14 cellular contexts compared by ENCODE assay signal in the genomic region with DNA sequence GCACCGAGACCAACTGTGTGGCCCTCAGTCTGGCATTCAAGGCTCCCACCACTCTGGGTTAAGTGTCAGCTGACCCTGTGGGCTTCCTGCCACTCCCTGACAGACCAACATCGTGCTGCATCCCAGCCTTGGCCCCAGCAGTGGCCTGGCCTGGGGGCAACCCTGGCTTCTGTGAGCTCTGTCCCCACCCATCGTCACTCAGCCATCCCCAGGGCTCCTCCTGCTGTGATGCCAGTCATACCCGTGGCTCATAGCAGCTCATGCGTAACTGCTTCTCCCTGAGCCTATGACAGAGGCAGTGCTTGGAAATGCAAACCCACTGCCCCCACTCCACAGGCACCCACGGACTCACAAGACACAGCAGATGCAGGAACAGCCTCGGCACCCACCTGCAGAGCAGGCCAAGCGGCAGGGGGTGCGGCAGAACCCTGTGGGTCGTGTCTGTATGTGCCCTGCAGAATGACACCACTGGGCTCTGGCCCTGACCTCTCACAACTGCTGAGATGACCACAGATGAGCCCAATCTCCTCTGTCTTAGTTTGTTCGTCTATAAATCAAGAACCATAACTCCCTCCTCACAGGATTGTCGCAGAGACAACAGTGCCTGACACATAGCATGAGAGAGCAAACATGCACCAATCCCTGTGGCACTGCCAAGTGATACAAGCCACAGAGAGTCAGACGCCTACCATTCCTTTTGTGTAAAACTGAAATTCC. TPM values are rescaled to one million over a fixed set of nuclear protein-coding genes. Genes with fewer than 3 reads are reported as not detected.
DNase-seq lines count a peak whose midpoint lies in the region; ATAC-seq, FAIRE-seq and TF ChIP-seq lines count a peak whose summit lies in the region.
"Had no signal": no experiment of that assay in that cellular context is flagged by ENCODE, and none has a peak within 500 bp of the region (broad histone marks: within the 10 kb centered on the region; RNA-seq: fewer than 3 reads in every experiment).

No MANE protein-coding gene starts in this region.

- peaks cover 1% of the 10 kb centered on the region for H3K36me3 Mint-ChIP-seq in activated CD8-positive, alpha-beta memory T cell treated with anti-CD3 and anti-CD28 coated beads, Interleukin-2, amount 10 ng/mL, durations not matched to agents 7 days and 5 days
- peaks cover 7% of the 10 kb centered on the region for H3K36me3 Mint-ChIP-seq in activated B cell treated with CpG ODN at 0.5 μM for 24 hours (ENCODE audit: low read depth)
- H3K36me3 Mint-ChIP-seq: activated naive CD8-positive, alpha-beta T cell treated with anti-CD3 and anti-CD28 coated beads, Interleukin-2, amount 10 ng/mL, durations not matched to agents 7 days and 5 days had no signal

- H3K9ac ChIP-seq in HepG2 (ENCODE audit: insufficient read depth, low read depth, low read length) (peak overlapping the region; percentile 53), stomach smooth muscle (ENCODE audit: low read length in 2 of 2) (no peak overlapping the region)

- POLR2A ChIA-PET in activated B cell treated with CpG ODN at 0.5 μM for 24 hours (lab: Charles Lee), result interaction anchor here (0.6 kb wide), 1 partner anchor 11 kb away, joined by 3 read pairs; no protein-coding TSS in a partner anchor
- POLR2A ChIA-PET in HepG2 (lab: Yijun Ruan, JAX), result interaction anchor here (0.9 to 2.9 kb wide), 10 partner anchors 11 to 99 kb away, joined by 3 to 36 read pairs (median 6); a partner anchor contains a TSS

- no peak for ATAC-seq in activated CD8-positive, alpha-beta memory T cell treated with anti-CD3 and anti-CD28 coated beads, Interleukin-2, amount 10 ng/mL, durations not matched to agents 7 days and 5 days
- peak; percentile 55 for ATAC-seq in activated B cell treated with CpG ODN at 0.5 μM for 24 hours (ENCODE audit: low read depth)
- no peak for ATAC-seq in HepG2
- ATAC-seq in body of pancreas, result no peak
- no peak for ATAC-seq in GM21737 (IDR thresholded peaks at IDR 0.05; ENCODE audit: unreplicated experiment)

- peak overlapping the region; percentile 4 for H3K27ac ChIP-seq in HepG2 (ENCODE audit: extremely low read length, insufficient read depth, low read length)
- H3K27ac ChIP-seq in stomach smooth muscle (ENCODE audit: low read length), result peak overlapping the region; percentile 98
- no peak overlapping the region for H3K27ac ChIP-seq in body of pancreas
- H3K27ac ChIP-seq in Peyer's patch, result peak overlapping the region in 1 of 4 donors; percentile 74
- H3K27ac ChIP-seq: tibial artery had no signal

- peaks cover 0 to 4% of the 10 kb centered on the region in 2 experiments; a peak in 2 of 5 replicates for H3K36me3 ChIP-seq in HepG2 (replicated peaks in 1 of 2; ENCODE audit: control insufficient read depth in 1 of 2, insufficient read depth in 2 of 2, low read length in 2 of 2)
- H3K36me3 ChIP-seq in stomach smooth muscle (ENCODE audit: control insufficient read depth in 2 of 2, insufficient read depth in 2 of 2, low read length in 2 of 2), result peaks cover 0 to 1% of the 10 kb centered on the region in 2 donors
- H3K36me3 ChIP-seq in body of pancreas (replicated peaks in 1 of 2; ENCODE audit: insufficient read depth in 1 of 2, low read depth in 2 of 2), result no peaks in the 10 kb centered on the region
- no peaks in the 10 kb centered on the region for H3K36me3 ChIP-seq in Peyer's patch
- H3K36me3 ChIP-seq: tibial artery had no signal

- CTCF ChIA-PET in activated CD8-positive, alpha-beta memory T cell treated with anti-CD3 and anti-CD28 coated beads, Interleukin-2, amount 10 ng/mL, durations not matched to agents 7 days and 5 days (lab: Charles Lee), result interaction anchor here (2.0 to 7.0 kb wide), 3 partner anchors 15 to 23 kb away, joined by 8 to 40 read pairs (median 13); no protein-coding TSS in a partner anchor
- CTCF ChIA-PET in activated B cell treated with CpG ODN at 0.5 μM for 24 hours (lab: Charles Lee) (interaction anchor here (0.8 to 2.2 kb wide), 2 partner anchors 21 to 24 kb away, joined by 3 to 11 read pairs; no protein-coding TSS in a partner anchor), HepG2 (lab: Yijun Ruan, JAX; ENCODE audit: low intra/inter-chr PET ratio, low total read pairs) (interaction anchor here (1.2 to 1.7 kb wide), 3 partner anchors 26 to 99 kb away, joined by 4 to 12 read pairs (median 5); a partner anchor contains a TSS)

- DNase-seq in activated CD8-positive, alpha-beta memory T cell treated with anti-CD3 and anti-CD28 coated beads, Interleukin-2, amount 10 ng/mL, durations not matched to agents 7 days and 5 days, result no peak
- DNase-seq in activated CD8-positive, alpha-beta memory T cell treated with anti-CD3 and anti-CD28 coated beads, Interleukin-2, amount 50 U/mL, for 4 hours, result no peak
- no peak for DNase-seq in activated B cell treated with CpG ODN at 0.5 μM for 24 hours
- DNase-seq in HepG2 (ENCODE audit: low spot score), result no peak
- no peak for DNase-seq in body of pancreas
- no peak for DNase-seq in Peyer's patch
- DNase-seq: activated naive CD8-positive, alpha-beta T cell treated with anti-CD3 and anti-CD28 coated beads, Interleukin-2, amount 10 ng/mL, durations not matched to agents 7 days and 5 days; DMS 273 treated with DMSO at 0.1 percent for 48 hours; NCI-H526 treated with DMSO at 0.1 percent for 48 hours; tibial artery had no signal

- no peak for TF ChIP-seq EP300 in HepG2 (IDR thresholded peaks at IDR 0.05; ENCODE audit: low read depth in 2 of 2, low read length in 2 of 2)
- no peak for TF ChIP-seq EP300 in HepG2 (CRISPR knock-in tag; IDR thresholded peaks at IDR 0.05; ENCODE audit: borderline replicate concordance)

- H3K4me3 ChIP-seq in HepG2 (replicated peaks in 1 of 3; ENCODE audit: insufficient read depth in 1 of 3, low read depth in 2 of 3, low read length in 3 of 3) (no peak overlapping the region), stomach smooth muscle (ENCODE audit: low read length in 2 of 2) (peak overlapping the region in 1 of 2 donors; percentile 65), body of pancreas (no peak overlapping the region), Peyer's patch (no peak overlapping the region)
- H3K4me3 ChIP-seq: tibial artery had no signal

- TF ChIP-seq CTCF in activated B cell treated with CpG ODN at 0.5 μM for 24 hours (IDR thresholded peaks at IDR 0.05), result no peak
- no peak for TF ChIP-seq CTCF in HepG2 (CRISPR knock-in tag; IDR thresholded peaks at IDR 0.05)
- TF ChIP-seq CTCF in body of pancreas (IDR thresholded peaks at IDR 0.05), result no peak
- no peak for TF ChIP-seq CTCF in Peyer's patch (IDR thresholded peaks at IDR 0.05)

- intact Hi-C loops in activated B cell treated with CpG ODN at 0.5 μM for 24 hours (cut with micrococcal nuclease) (no loop called here), HepG2 (cut with micrococcal nuclease; ENCODE audit: unreplicated experiment) (loop anchor here (5.0 kb wide), 2 partner anchors 54 to 99 kb away; a partner anchor contains a TSS), body of pancreas (cut with DNase I) (no loop called here)

- in situ Hi-C loops in HepG2 (cut with HindIII; ENCODE audit: extremely low pct_ligation_motif_present, low pct_unique_long_range_greater_than_20kb), result loop anchor here (5.0 kb wide), 3 partner anchors 44 to 409 kb away; a partner anchor contains a TSS

- peaks cover 13% of the 10 kb centered on the region for H4K20me1 ChIP-seq in HepG2 (ENCODE audit: insufficient read depth, low read length)

- TF ChIP-seq POLR2A in HepG2 (IDR thresholded peaks at IDR 0.05; ENCODE audit: insufficient read depth in 1 of 2, low read depth in 2 of 2, low read length in 2 of 2) (no peak), body of pancreas (IDR thresholded peaks at IDR 0.05) (no peak), Peyer's patch (IDR thresholded peaks at IDR 0.05) (no peak)

- H3K9me3 ChIP-seq in HepG2 (ENCODE audit: low read length) (no peaks in the 10 kb centered on the region), stomach smooth muscle (ENCODE audit: control insufficient read depth in 2 of 2, low read length in 2 of 2) (no peaks in the 10 kb centered on the region), body of pancreas (no peaks in the 10 kb centered on the region), Peyer's patch (no peaks in the 10 kb centered on the region)
- H3K9me3 ChIP-seq: lower lobe of right lung had no signal

- WGBS in HepG2 (ENCODE audit: low lambda C conversion rate), result 96% methylated on average over 8 of the region's 13 CpGs
- WGBS in body of pancreas, 2 donors, result 82 to 87% methylated on average over 3 to 13 of the region's 13 CpGs

- no peaks in the 10 kb centered on the region for H3K9me3 Mint-ChIP-seq in activated CD8-positive, alpha-beta memory T cell treated with anti-CD3 and anti-CD28 coated beads, Interleukin-2, amount 10 ng/mL, durations not matched to agents 7 days and 5 days (ENCODE audit: low read depth)
- H3K9me3 Mint-ChIP-seq in activated B cell treated with CpG ODN at 0.5 μM for 24 hours, result no peaks in the 10 kb centered on the region
- H3K9me3 Mint-ChIP-seq: activated naive CD8-positive, alpha-beta T cell treated with anti-CD3 and anti-CD28 coated beads, Interleukin-2, amount 10 ng/mL, durations not matched to agents 7 days and 5 days had no signal

- H3K4me1 Mint-ChIP-seq in activated CD8-positive, alpha-beta memory T cell treated with anti-CD3 and anti-CD28 coated beads, Interleukin-2, amount 10 ng/mL, durations not matched to agents 7 days and 5 days, result peaks cover 34% of the 10 kb centered on the region
- H3K4me1 Mint-ChIP-seq in activated B cell treated with CpG ODN at 0.5 μM for 24 hours, result peaks cover 19% of the 10 kb centered on the region

- FAIRE-seq in HepG2 (lab: Jason Lieb, UNC), result no peak
- FAIRE-seq: colon had no signal

- TF ChIP-seq RAD21 in HepG2 (CRISPR knock-in tag; IDR thresholded peaks at IDR 0.05), result no peak

- no peaks in the 10 kb centered on the region for H3K27me3 ChIP-seq in HepG2 (ENCODE audit: control insufficient read depth in 1 of 2, insufficient read depth in 2 of 2, low read length in 2 of 2)
- H3K27me3 ChIP-seq in stomach smooth muscle (ENCODE audit: control insufficient read depth in 1 of 2, insufficient read depth in 2 of 2, low read length in 2 of 2), result no peaks in the 10 kb centered on the region
- H3K27me3 ChIP-seq in body of pancreas, result no peaks in the 10 kb centered on the region
- no peaks in the 10 kb centered on the region for H3K27me3 ChIP-seq in Peyer's patch
- H3K27me3 ChIP-seq: tibial artery had no signal

- peak overlapping the region; percentile 73 for H3K4me2 ChIP-seq in HepG2 (ENCODE audit: low read depth, low read length)

- peaks cover 26% of the 10 kb centered on the region for H3K79me2 ChIP-seq in HepG2 (ENCODE audit: insufficient read depth, low read length)

- H3K27me3 Mint-ChIP-seq in activated CD8-positive, alpha-beta memory T cell treated with anti-CD3 and anti-CD28 coated beads, Interleukin-2, amount 10 ng/mL, durations not matched to agents 7 days and 5 days, result no peaks in the 10 kb centered on the region
- no peaks in the 10 kb centered on the region for H3K27me3 Mint-ChIP-seq in activated B cell treated with CpG ODN at 0.5 μM for 24 hours
- H3K27me3 Mint-ChIP-seq: activated naive CD8-positive, alpha-beta T cell treated with anti-CD3 and anti-CD28 coated beads, Interleukin-2, amount 10 ng/mL, durations not matched to agents 7 days and 5 days had no signal

- peak overlapping the region; percentile 50 for H3K27ac Mint-ChIP-seq in activated CD8-positive, alpha-beta memory T cell treated with anti-CD3 and anti-CD28 coated beads, Interleukin-2, amount 10 ng/mL, durations not matched to agents 7 days and 5 days
- H3K27ac Mint-ChIP-seq in activated B cell treated with CpG ODN at 0.5 μM for 24 hours, result peak overlapping the region; percentile 30

- no peak overlapping the region for H2AFZ ChIP-seq in HepG2 (ENCODE audit: low read length)

- peaks cover 50% of the 10 kb centered on the region for H3K4me1 ChIP-seq in HepG2 (ENCODE audit: insufficient read depth, low read length)
- H3K4me1 ChIP-seq in stomach smooth muscle (ENCODE audit: control insufficient read depth, insufficient read depth, low read length), result peaks cover 81% of the 10 kb centered on the region
- H3K4me1 ChIP-seq in body of pancreas, result peaks cover 41% of the 10 kb centered on the region
- H3K4me1 ChIP-seq in Peyer's patch, result peaks cover 0 to 40% (median 1%) of the 10 kb centered on the region in 4 donors

- BruUV-seq in HepG2 (replicated peaks; lab: Mats Ljungman, UMichigan), result no TSS peak

- no peak overlapping the region for H3K4me3 Mint-ChIP-seq in activated CD8-positive, alpha-beta memory T cell treated with anti-CD3 and anti-CD28 coated beads, Interleukin-2, amount 10 ng/mL, durations not matched to agents 7 days and 5 days
- H3K4me3 Mint-ChIP-seq in activated B cell treated with CpG ODN at 0.5 μM for 24 hours, result no peak overlapping the region
- H3K4me3 Mint-ChIP-seq: activated naive CD8-positive, alpha-beta T cell treated with anti-CD3 and anti-CD28 coated beads, Interleukin-2, amount 10 ng/mL, durations not matched to agents 7 days and 5 days had no signal

RNA-seq across cellular contexts. Expression of a gene that starts 26.6 kb away (rescaled TPM):
- total RNA-seq in activated CD8-positive, alpha-beta memory T cell treated with anti-CD3 and anti-CD28 coated beads, Interleukin-2, amount 10 ng/mL, durations not matched to agents 7 days and 5 days, result 100 to 1,000 TPM; 269 to 347 TPM
- total RNA-seq in activated B cell treated with CpG ODN at 0.5 μM for 24 hours (75.2 and 85.9 TPM in 2 replicates), HepG2 (2016; rRNA removed; fragmentation: Illumina TruSeq; extraction: Trizol) (32.5 and 85.0 TPM in 2 replicates), body of pancreas (100 to 1,000 TPM in 1 of 2 donors, 10 to 100 TPM in 1; 61.0 to 269 TPM), Peyer's patch (100 to 1,000 TPM in 3 of 4 donors, 10 to 100 TPM in 1; 76.9 to 218 (median 183) TPM)
- 42.1 and 42.4 TPM in 2 replicates for total RNA-seq in HepG2 (2016; cell fraction: cytosol; rRNA removed; fragmentation: Illumina TruSeq; extraction: Trizol; ENCODE audit: low read depth)
- 27.7 and 89.8 TPM in 2 replicates for total RNA-seq in HepG2 (2016; cell fraction: insoluble cytoplasmic fraction; rRNA removed; fragmentation: Illumina TruSeq; extraction: Trizol)
- total RNA-seq in HepG2 (2016; cell fraction: membrane; rRNA removed; fragmentation: Illumina TruSeq; extraction: Trizol), result 37.0 TPM in 2 replicates
- total RNA-seq in HepG2 (2016; cell fraction: nucleus; rRNA removed; fragmentation: Illumina TruSeq; extraction: Trizol), result 117 and 146 TPM in 2 replicates
- 67.9 and 93.5 TPM in 2 replicates for polyA plus RNA-seq in HepG2 (2011; rRNA removed)
- polyA plus RNA-seq in HepG2 (2011; cell fraction: cytosol; rRNA removed), result 42.8 and 69.2 TPM in 2 replicates
- polyA plus RNA-seq in HepG2 (2011; cell fraction: nucleus; rRNA removed), result 643 and 860 TPM in 2 replicates
- 52.4 and 78.3 TPM in 2 replicates for polyA plus RNA-seq in HepG2 (2012)
- 12.7 and 13.6 TPM in 2 replicates for polyA plus RNA-seq in HepG2 (2016; cell fraction: cytosol; fragmentation: Illumina TruSeq; extraction: Trizol; ENCODE audit: low read depth)
- polyA plus RNA-seq in HepG2 (2016; cell fraction: insoluble cytoplasmic fraction; fragmentation: Illumina TruSeq; extraction: Trizol; ENCODE audit: low read depth), result 33.4 and 36.7 TPM in 2 replicates
- polyA plus RNA-seq in HepG2 (2016; cell fraction: membrane; fragmentation: Illumina TruSeq; extraction: Trizol; ENCODE audit: low read depth), result 20.6 and 22.7 TPM in 2 replicates
- 296 and 336 TPM in 2 replicates for polyA plus RNA-seq in HepG2 (2016; cell fraction: nucleus; fragmentation: Illumina TruSeq; extraction: Trizol; ENCODE audit: insufficient read depth, low read depth)
- 101 and 184 TPM in 2 replicates for polyA minus RNA-seq in HepG2 (2011; rRNA and poly(A)+ RNA removed; ENCODE audit: low replicate concordance)
- polyA minus RNA-seq in HepG2 (2011; cell fraction: cytosol; rRNA and poly(A)+ RNA removed), result 44.8 and 52.9 TPM in 2 replicates
- 89.5 and 109 TPM in 2 replicates for polyA minus RNA-seq in HepG2 (2011; cell fraction: nucleus; rRNA and poly(A)+ RNA removed)

RNA-seq across cellular contexts. Expression of a gene that starts 45.2 kb away (rescaled TPM):
- total RNA-seq in activated CD8-positive, alpha-beta memory T cell treated with anti-CD3 and anti-CD28 coated beads, Interleukin-2, amount 10 ng/mL, durations not matched to agents 7 days and 5 days, result 100 to 1,000 TPM; 124 to 191 TPM
- total RNA-seq in activated B cell treated with CpG ODN at 0.5 μM for 24 hours (4.3 and 5.5 TPM in 2 replicates), HepG2 (2016; rRNA removed; fragmentation: Illumina TruSeq; extraction: Trizol) (16.5 and 23.1 TPM in 2 replicates), body of pancreas (1 to 10 TPM in 1 of 2 donors, not detected in 1; 7.6 TPM), Peyer's patch (10 to 100 TPM in 2 of 4 donors, 1 to 10 TPM in 2; 7.9 to 28.1 (median 10.1) TPM)
- total RNA-seq in HepG2 (2016; cell fraction: cytosol; rRNA removed; fragmentation: Illumina TruSeq; extraction: Trizol; ENCODE audit: low read depth), result 14.3 and 18.2 TPM in 2 replicates
- 15.0 and 21.7 TPM in 2 replicates for total RNA-seq in HepG2 (2016; cell fraction: insoluble cytoplasmic fraction; rRNA removed; fragmentation: Illumina TruSeq; extraction: Trizol)
- total RNA-seq in HepG2 (2016; cell fraction: membrane; rRNA removed; fragmentation: Illumina TruSeq; extraction: Trizol), result 30.9 and 31.0 TPM in 2 replicates
- total RNA-seq in HepG2 (2016; cell fraction: nucleus; rRNA removed; fragmentation: Illumina TruSeq; extraction: Trizol), result 12.6 and 18.8 TPM in 2 replicates
- 17.9 and 23.8 TPM in 2 replicates for polyA plus RNA-seq in HepG2 (2011; rRNA removed)
- 15.0 and 37.3 TPM in 2 replicates for polyA plus RNA-seq in HepG2 (2011; cell fraction: cytosol; rRNA removed)
- 29.6 and 46.8 TPM in 2 replicates for polyA plus RNA-seq in HepG2 (2011; cell fraction: nucleus; rRNA removed)
- 13.5 and 17.6 TPM in 2 replicates for polyA plus RNA-seq in HepG2 (2012)
- polyA plus RNA-seq in HepG2 (2016; cell fraction: cytosol; fragmentation: Illumina TruSeq; extraction: Trizol; ENCODE audit: low read depth), result 18.5 and 24.2 TPM in 2 replicates
- 22.4 and 29.0 TPM in 2 replicates for polyA plus RNA-seq in HepG2 (2016; cell fraction: insoluble cytoplasmic fraction; fragmentation: Illumina TruSeq; extraction: Trizol; ENCODE audit: low read depth)
- 25.4 and 37.1 TPM in 2 replicates for polyA plus RNA-seq in HepG2 (2016; cell fraction: membrane; fragmentation: Illumina TruSeq; extraction: Trizol; ENCODE audit: low read depth)
- 34.6 and 39.8 TPM in 2 replicates for polyA plus RNA-seq in HepG2 (2016; cell fraction: nucleus; fragmentation: Illumina TruSeq; extraction: Trizol; ENCODE audit: insufficient read depth, low read depth)
- 25.0 and 71.0 TPM in 2 replicates for polyA minus RNA-seq in HepG2 (2011; rRNA and poly(A)+ RNA removed; ENCODE audit: low replicate concordance)
- 28.6 and 52.8 TPM in 2 replicates for polyA minus RNA-seq in HepG2 (2011; cell fraction: cytosol; rRNA and poly(A)+ RNA removed)
- 6.7 and 8.8 TPM in 2 replicates for polyA minus RNA-seq in HepG2 (2011; cell fraction: nucleus; rRNA and poly(A)+ RNA removed)

RNA-seq across cellular contexts. Expression of a gene that starts 52.1 kb away (rescaled TPM):
- total RNA-seq in activated CD8-positive, alpha-beta memory T cell treated with anti-CD3 and anti-CD28 coated beads, Interleukin-2, amount 10 ng/mL, durations not matched to agents 7 days and 5 days, result 10 to 100 TPM; 31.1 to 40.0 TPM
- total RNA-seq in activated B cell treated with CpG ODN at 0.5 μM for 24 hours (28.8 and 36.7 TPM in 2 replicates), HepG2 (2016; rRNA removed; fragmentation: Illumina TruSeq; extraction: Trizol) (21.9 TPM in 2 replicates), body of pancreas (10 to 100 TPM in 1 of 2 donors, 1 to 10 TPM in 1; 5.7 to 10.2 TPM), Peyer's patch (10 to 100 TPM in 2 of 4 donors, 1 to 10 TPM in 2; 3.9 to 25.1 (median 9.3) TPM)
- 11.4 and 12.8 TPM in 2 replicates for total RNA-seq in HepG2 (2016; cell fraction: cytosol; rRNA removed; fragmentation: Illumina TruSeq; extraction: Trizol; ENCODE audit: low read depth)
- total RNA-seq in HepG2 (2016; cell fraction: insoluble cytoplasmic fraction; rRNA removed; fragmentation: Illumina TruSeq; extraction: Trizol), result 16.8 and 22.4 TPM in 2 replicates
- total RNA-seq in HepG2 (2016; cell fraction: membrane; rRNA removed; fragmentation: Illumina TruSeq; extraction: Trizol), result 13.8 and 15.9 TPM in 2 replicates
- 16.7 and 17.2 TPM in 2 replicates for total RNA-seq in HepG2 (2016; cell fraction: nucleus; rRNA removed; fragmentation: Illumina TruSeq; extraction: Trizol)
- 13.3 and 18.5 TPM in 2 replicates for polyA plus RNA-seq in HepG2 (2011; rRNA removed)
- polyA plus RNA-seq in HepG2 (2011; cell fraction: cytosol; rRNA removed), result 11.8 and 19.4 TPM in 2 replicates
- 63.3 and 73.6 TPM in 2 replicates for polyA plus RNA-seq in HepG2 (2011; cell fraction: nucleus; rRNA removed)
- 11.6 and 15.1 TPM in 2 replicates for polyA plus RNA-seq in HepG2 (2012)
- 12.4 and 16.5 TPM in 2 replicates for polyA plus RNA-seq in HepG2 (2016; cell fraction: cytosol; fragmentation: Illumina TruSeq; extraction: Trizol; ENCODE audit: low read depth)
- 20.9 and 22.4 TPM in 2 replicates for polyA plus RNA-seq in HepG2 (2016; cell fraction: insoluble cytoplasmic fraction; fragmentation: Illumina TruSeq; extraction: Trizol; ENCODE audit: low read depth)
- polyA plus RNA-seq in HepG2 (2016; cell fraction: membrane; fragmentation: Illumina TruSeq; extraction: Trizol; ENCODE audit: low read depth), result 13.3 and 14.9 TPM in 2 replicates
- polyA plus RNA-seq in HepG2 (2016; cell fraction: nucleus; fragmentation: Illumina TruSeq; extraction: Trizol; ENCODE audit: insufficient read depth, low read depth), result 39.4 and 44.9 TPM in 2 replicates
- polyA minus RNA-seq in HepG2 (2011; rRNA and poly(A)+ RNA removed; ENCODE audit: low replicate concordance), result 23.1 and 25.7 TPM in 2 replicates
- polyA minus RNA-seq in HepG2 (2011; cell fraction: cytosol; rRNA and poly(A)+ RNA removed), result 15.2 and 18.6 TPM in 2 replicates
- polyA minus RNA-seq in HepG2 (2011; cell fraction: nucleus; rRNA and poly(A)+ RNA removed), result 19.3 and 20.7 TPM in 2 replicates

RNA-seq across cellular contexts. Expression of a gene that starts 52.2 kb away (rescaled TPM):
- 100 to 1,000 TPM; 124 to 174 TPM for total RNA-seq in activated CD8-positive, alpha-beta memory T cell treated with anti-CD3 and anti-CD28 coated beads, Interleukin-2, amount 10 ng/mL, durations not matched to agents 7 days and 5 days
- 31.0 and 45.3 TPM in 2 replicates for total RNA-seq in activated B cell treated with CpG ODN at 0.5 μM for 24 hours
- 15.1 and 23.0 TPM in 2 replicates for total RNA-seq in HepG2 (2016; rRNA removed; fragmentation: Illumina TruSeq; extraction: Trizol)
- total RNA-seq in HepG2 (2016; cell fraction: cytosol; rRNA removed; fragmentation: Illumina TruSeq; extraction: Trizol; ENCODE audit: low read depth), result 36.0 and 37.2 TPM in 2 replicates
- 17.3 and 23.3 TPM in 2 replicates for total RNA-seq in HepG2 (2016; cell fraction: insoluble cytoplasmic fraction; rRNA removed; fragmentation: Illumina TruSeq; extraction: Trizol)
- 41.6 and 45.9 TPM in 2 replicates for total RNA-seq in HepG2 (2016; cell fraction: membrane; rRNA removed; fragmentation: Illumina TruSeq; extraction: Trizol)
- 14.0 and 14.1 TPM in 2 replicates for total RNA-seq in HepG2 (2016; cell fraction: nucleus; rRNA removed; fragmentation: Illumina TruSeq; extraction: Trizol)
- polyA plus RNA-seq in HepG2 (2011; rRNA removed), result 21.4 and 26.2 TPM in 2 replicates
- polyA plus RNA-seq in HepG2 (2011; cell fraction: cytosol; rRNA removed), result 14.8 and 24.4 TPM in 2 replicates
- 83.8 and 91.3 TPM in 2 replicates for polyA plus RNA-seq in HepG2 (2011; cell fraction: nucleus; rRNA removed)
- 12.2 and 16.1 TPM in 2 replicates for polyA plus RNA-seq in HepG2 (2012)
- 22.9 and 25.4 TPM in 2 replicates for polyA plus RNA-seq in HepG2 (2016; cell fraction: cytosol; fragmentation: Illumina TruSeq; extraction: Trizol; ENCODE audit: low read depth)
- polyA plus RNA-seq in HepG2 (2016; cell fraction: insoluble cytoplasmic fraction; fragmentation: Illumina TruSeq; extraction: Trizol; ENCODE audit: low read depth), result 19.2 and 20.2 TPM in 2 replicates
- polyA plus RNA-seq in HepG2 (2016; cell fraction: membrane; fragmentation: Illumina TruSeq; extraction: Trizol; ENCODE audit: low read depth), result 32.0 and 34.1 TPM in 2 replicates
- polyA plus RNA-seq in HepG2 (2016; cell fraction: nucleus; fragmentation: Illumina TruSeq; extraction: Trizol; ENCODE audit: insufficient read depth, low read depth), result 36.7 and 43.4 TPM in 2 replicates
- polyA minus RNA-seq in HepG2 (2011; rRNA and poly(A)+ RNA removed; ENCODE audit: low replicate concordance), result 11.5 and 25.6 TPM in 2 replicates
- polyA minus RNA-seq in HepG2 (2011; cell fraction: cytosol; rRNA and poly(A)+ RNA removed), result 12.9 and 17.8 TPM in 2 replicates
- 14.2 and 18.7 TPM in 2 replicates for polyA minus RNA-seq in HepG2 (2011; cell fraction: nucleus; rRNA and poly(A)+ RNA removed)
- 10 to 100 TPM; 16.6 to 27.7 TPM for total RNA-seq in body of pancreas
- total RNA-seq in Peyer's patch, result 10 to 100 TPM; 14.5 to 64.4 (median 23.1) TPM

RNA-seq across cellular contexts. Expression of a gene that starts 53.3 kb away (rescaled TPM):
- 100 to 1,000 TPM; 127 to 148 TPM for total RNA-seq in activated CD8-positive, alpha-beta memory T cell treated with anti-CD3 and anti-CD28 coated beads, Interleukin-2, amount 10 ng/mL, durations not matched to agents 7 days and 5 days
- 198 and 209 TPM in 2 replicates for total RNA-seq in activated B cell treated with CpG ODN at 0.5 μM for 24 hours
- total RNA-seq in HepG2 (2016; rRNA removed; fragmentation: Illumina TruSeq; extraction: Trizol), result 242 and 274 TPM in 2 replicates
- 163 and 167 TPM in 2 replicates for total RNA-seq in HepG2 (2016; cell fraction: cytosol; rRNA removed; fragmentation: Illumina TruSeq; extraction: Trizol; ENCODE audit: low read depth)
- total RNA-seq in HepG2 (2016; cell fraction: insoluble cytoplasmic fraction; rRNA removed; fragmentation: Illumina TruSeq; extraction: Trizol), result 238 and 275 TPM in 2 replicates
- total RNA-seq in HepG2 (2016; cell fraction: membrane; rRNA removed; fragmentation: Illumina TruSeq; extraction: Trizol), result 188 and 208 TPM in 2 replicates
- 99.7 and 110 TPM in 2 replicates for total RNA-seq in HepG2 (2016; cell fraction: nucleus; rRNA removed; fragmentation: Illumina TruSeq; extraction: Trizol)
- polyA plus RNA-seq in HepG2 (2011; rRNA removed), result 155 and 210 TPM in 2 replicates
- polyA plus RNA-seq in HepG2 (2011; cell fraction: cytosol; rRNA removed), result 94.2 and 153 TPM in 2 replicates
- polyA plus RNA-seq in HepG2 (2011; cell fraction: nucleus; rRNA removed), result 101 and 126 TPM in 2 replicates
- 136 and 175 TPM in 2 replicates for polyA plus RNA-seq in HepG2 (2012)
- 172 and 184 TPM in 2 replicates for polyA plus RNA-seq in HepG2 (2016; cell fraction: cytosol; fragmentation: Illumina TruSeq; extraction: Trizol; ENCODE audit: low read depth)
- polyA plus RNA-seq in HepG2 (2016; cell fraction: insoluble cytoplasmic fraction; fragmentation: Illumina TruSeq; extraction: Trizol; ENCODE audit: low read depth), result 339 and 349 TPM in 2 replicates
- 196 and 203 TPM in 2 replicates for polyA plus RNA-seq in HepG2 (2016; cell fraction: membrane; fragmentation: Illumina TruSeq; extraction: Trizol; ENCODE audit: low read depth)
- polyA plus RNA-seq in HepG2 (2016; cell fraction: nucleus; fragmentation: Illumina TruSeq; extraction: Trizol; ENCODE audit: insufficient read depth, low read depth), result 192 and 201 TPM in 2 replicates
- 83.2 and 86.7 TPM in 2 replicates for polyA minus RNA-seq in HepG2 (2011; rRNA and poly(A)+ RNA removed; ENCODE audit: low replicate concordance)
- 75.3 and 84.8 TPM in 2 replicates for polyA minus RNA-seq in HepG2 (2011; cell fraction: cytosol; rRNA and poly(A)+ RNA removed)
- 35.7 and 49.8 TPM in 2 replicates for polyA minus RNA-seq in HepG2 (2011; cell fraction: nucleus; rRNA and poly(A)+ RNA removed)
- 100 to 1,000 TPM in 1 of 2 donors, 10 to 100 TPM in 1; 95.9 to 104 TPM for total RNA-seq in body of pancreas
- total RNA-seq in Peyer's patch, result 100 to 1,000 TPM; 109 to 190 (median 122) TPM

Comparison
In these comparisons a context has a peak if more than half of its experiments do, and no peak if none do; other contexts are left out.
1. H3K27ac ChIP-seq: peak in HepG2 (single experiment) and stomach smooth muscle (single experiment); none in body of pancreas (0 of 4).